Comparison of ENCODE assay signal across 11 cellular contexts in the genomic region with DNA sequence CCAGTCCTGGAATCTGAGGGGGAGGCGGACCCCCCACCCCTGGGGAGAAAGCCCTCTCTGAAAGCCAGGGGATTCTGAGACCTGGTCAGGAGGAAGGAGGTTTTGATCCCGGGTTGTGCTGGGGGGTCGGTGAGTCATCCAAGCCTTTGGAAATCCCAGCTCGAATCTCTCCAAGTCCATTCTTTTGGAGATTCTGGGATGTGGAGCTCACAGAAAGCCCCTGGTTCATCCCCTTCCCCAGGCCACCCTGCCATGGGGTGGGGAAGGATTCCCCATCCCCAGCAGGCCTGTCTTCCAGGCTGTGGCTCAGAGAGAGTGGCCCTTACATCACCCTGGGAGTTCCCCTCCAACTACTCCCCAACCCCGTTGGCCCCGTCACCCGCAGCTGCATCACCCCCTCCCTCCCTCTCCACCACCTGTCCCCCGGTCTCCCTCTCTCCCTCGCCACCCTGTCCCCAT. TPM values are rescaled to one million over a fixed set of nuclear protein-coding genes. Genes with fewer than 3 reads are reported as not detected.
DNase-seq lines count a peak whose midpoint lies in the region; ATAC-seq, FAIRE-seq and TF ChIP-seq lines count a peak whose summit lies in the region.
"Had no signal": no experiment of that assay in that cellular context is flagged by ENCODE, and none has a peak within 500 bp of the region (broad histone marks: within the 10 kb centered on the region; RNA-seq: fewer than 3 reads in every experiment).

No MANE protein-coding gene starts in this region.

- H3K27ac ChIP-seq in breast epithelium (peak overlapping the region in 1 of 2 donors; percentile 38), upper lobe of right lung (peak overlapping the region; percentile 11)

- intact Hi-C loops in MCF 10A (cut with micrococcal nuclease) (loop anchor here (5.0 kb wide), 1 partner anchor 34 kb away; no protein-coding TSS in a partner anchor), breast epithelium (cut with DNase I; ENCODE audit: low total_unique reads) (loop anchor here (10.0 kb wide), 1 partner anchor 186 kb away; no protein-coding TSS in a partner anchor), upper lobe of right lung (cut with DNase I) (loop anchor here (10.0 kb wide), 2 partner anchors 76 to 186 kb away; no protein-coding TSS in a partner anchor)

- POLR2A ChIA-PET in MCF 10A (lab: Yijun Ruan, JAX) = no interaction called here
- POLR2A ChIA-PET in WTC11 (lab: Charles Lee) = no interaction called here

- no TSS peak for BruUV-seq in MCF 10A (replicated peaks; lab: Mats Ljungman, UMichigan)

- H3K4me3 Mint-ChIP-seq in MCF 10A (ENCODE audit: unreplicated experiment) (no peak overlapping the region), WTC11 (no peak overlapping the region)

- H3K27me3 ChIP-seq in breast epithelium (peaks cover 9 to 10% of the 10 kb centered on the region in 2 donors), upper lobe of right lung (peaks cover 10% of the 10 kb centered on the region)

- no peaks in the 10 kb centered on the region for H3K36me3 ChIP-seq in breast epithelium
- H3K36me3 ChIP-seq in upper lobe of right lung = no peaks in the 10 kb centered on the region

- no peak for FAIRE-seq in GM19239 (lab: Jason Lieb, UNC)

- TF ChIP-seq CTCF in MCF 10A (IDR thresholded peaks at IDR 0.05; ENCODE audit: unreplicated experiment) = no peak
- TF ChIP-seq CTCF in breast epithelium (IDR thresholded peaks at IDR 0.05) = no peak
- TF ChIP-seq CTCF in choroid plexus epithelial cell (conservative IDR thresholded peaks at IDR 0.05; ENCODE audit: low read depth, low read length) = no peak
- no peak for TF ChIP-seq CTCF in upper lobe of right lung (IDR thresholded peaks at IDR 0.05)
- no peak for TF ChIP-seq CTCF in WTC11 (IDR thresholded peaks at IDR 0.05)

- DNase-seq in MCF 10A (ENCODE audit: unreplicated experiment) (peak; percentile 65), breast epithelium (ENCODE audit: low spot score in 2 of 2) (no peak), choroid plexus epithelial cell (ENCODE audit: low read depth) (peak; percentile 40), upper lobe of right lung (no peak), WTC11 (ENCODE audit: low spot score) (no peak), NOMO-1 treated with dmso at 0.1 percent for 144 hours (lab: John Stamatoyannopoulos, UW; ENCODE audit: unreplicated experiment) (no peak), GM19239 (ENCODE audit: insufficient read length, low spot score) (no peak)
- DNase-seq in Jurkat, Clone E6-1 (ENCODE audit: low read depth, low spot score) = peak; percentile 12
- DNase-seq: stimulated activated CD4-positive, alpha-beta T cell treated with anti-CD3 and anti-CD28 coated beads, Interleukin-4, amount 100 ng/mL, for 4 hours had no signal

- H3K4me1 Mint-ChIP-seq in MCF 10A (ENCODE audit: insufficient read depth, unreplicated experiment) (peaks cover 10% of the 10 kb centered on the region), WTC11 (peaks cover 39% of the 10 kb centered on the region)

- H3K36me3 Mint-ChIP-seq in MCF 10A (ENCODE audit: insufficient read depth, unreplicated experiment) (no peaks in the 10 kb centered on the region), WTC11 (no peaks in the 10 kb centered on the region)

- no peaks in the 10 kb centered on the region for H3K9me3 Mint-ChIP-seq in MCF 10A (ENCODE audit: unreplicated experiment)
- no peaks in the 10 kb centered on the region for H3K9me3 Mint-ChIP-seq in WTC11
- H3K9me3 Mint-ChIP-seq: activated T-helper 2 cell treated with anti-CD3 and anti-CD28 coated beads, Interferon-gamma antibody, Interleukin-2, Interleukin-4, amounts not matched to agents 10 μg/mL and 5 μg/mL and 100 μg/mL, durations not matched to agents 14 hours and 24 hours and 36 hours had no signal

- no peak overlapping the region for H3K27ac Mint-ChIP-seq in MCF 10A (ENCODE audit: low read depth, unreplicated experiment)
- H3K27ac Mint-ChIP-seq in WTC11 = no peak overlapping the region
- H3K27ac Mint-ChIP-seq: activated T-helper 2 cell treated with anti-CD3 and anti-CD28 coated beads, Interferon-gamma antibody, Interleukin-2, Interleukin-4, amounts not matched to agents 10 μg/mL and 5 μg/mL and 100 μg/mL, durations not matched to agents 14 hours and 24 hours and 36 hours had no signal

- H3K27me3 Mint-ChIP-seq in MCF 10A (ENCODE audit: insufficient read depth, unreplicated experiment) = peaks cover 13% of the 10 kb centered on the region
- H3K27me3 Mint-ChIP-seq in WTC11 (ENCODE audit: low read depth) = peaks cover 33% of the 10 kb centered on the region

- TF ChIP-seq POLR2A in breast epithelium (IDR thresholded peaks at IDR 0.05) = no peak

- CTCF ChIA-PET in MCF 10A (lab: Yijun Ruan, JAX) (interaction anchor here (0.6 kb wide), 1 partner anchor 76 kb away, joined by 3 read pairs; no protein-coding TSS in a partner anchor), WTC11 (lab: Charles Lee) (interaction anchor here (0.6 to 2.6 kb wide), 6 partner anchors 15 to 173 kb away, joined by 3 to 10 read pairs (median 6); a partner anchor contains a TSS)

- ATAC-seq in upper lobe of right lung (no peak), WTC11 (no peak)

- H3K4me1 ChIP-seq in breast epithelium (peaks cover 15 to 18% of the 10 kb centered on the region in 2 donors), upper lobe of right lung (peaks cover 42% of the 10 kb centered on the region)

- H3K4me3 ChIP-seq in breast epithelium (no peak overlapping the region), choroid plexus epithelial cell (ENCODE audit: low read depth, low read length) (no peak overlapping the region), upper lobe of right lung (no peak overlapping the region)
- no peak overlapping the region for H3K4me3 ChIP-seq in Jurkat, Clone E6-1 (ENCODE audit: low read length)

- H3K9me3 ChIP-seq in breast epithelium (no peaks in the 10 kb centered on the region), upper lobe of right lung (no peaks in the 10 kb centered on the region)

TF ChIP-seq in WTC11, 78 proteins besides CTCF, POLR2A, EP300 and RAD21 (continues in another document):
- TF ChIP-seq NR3C1 (CRISPR knock-in tag; conservative IDR thresholded peaks at IDR 0.05; ENCODE audit: low read depth) (no peak), ZNF423 (CRISPR knock-in tag; IDR thresholded peaks at IDR 0.05) (no peak), EMX1 (CRISPR knock-in tag; IDR thresholded peaks at IDR 0.05) (no peak), ZNF219 (CRISPR knock-in tag; IDR thresholded peaks at IDR 0.05; ENCODE audit: borderline replicate concordance) (no peak), ATF1 (CRISPR knock-in tag; IDR thresholded peaks at IDR 0.05) (no peak)
- TF ChIP-seq, protein P1, sequence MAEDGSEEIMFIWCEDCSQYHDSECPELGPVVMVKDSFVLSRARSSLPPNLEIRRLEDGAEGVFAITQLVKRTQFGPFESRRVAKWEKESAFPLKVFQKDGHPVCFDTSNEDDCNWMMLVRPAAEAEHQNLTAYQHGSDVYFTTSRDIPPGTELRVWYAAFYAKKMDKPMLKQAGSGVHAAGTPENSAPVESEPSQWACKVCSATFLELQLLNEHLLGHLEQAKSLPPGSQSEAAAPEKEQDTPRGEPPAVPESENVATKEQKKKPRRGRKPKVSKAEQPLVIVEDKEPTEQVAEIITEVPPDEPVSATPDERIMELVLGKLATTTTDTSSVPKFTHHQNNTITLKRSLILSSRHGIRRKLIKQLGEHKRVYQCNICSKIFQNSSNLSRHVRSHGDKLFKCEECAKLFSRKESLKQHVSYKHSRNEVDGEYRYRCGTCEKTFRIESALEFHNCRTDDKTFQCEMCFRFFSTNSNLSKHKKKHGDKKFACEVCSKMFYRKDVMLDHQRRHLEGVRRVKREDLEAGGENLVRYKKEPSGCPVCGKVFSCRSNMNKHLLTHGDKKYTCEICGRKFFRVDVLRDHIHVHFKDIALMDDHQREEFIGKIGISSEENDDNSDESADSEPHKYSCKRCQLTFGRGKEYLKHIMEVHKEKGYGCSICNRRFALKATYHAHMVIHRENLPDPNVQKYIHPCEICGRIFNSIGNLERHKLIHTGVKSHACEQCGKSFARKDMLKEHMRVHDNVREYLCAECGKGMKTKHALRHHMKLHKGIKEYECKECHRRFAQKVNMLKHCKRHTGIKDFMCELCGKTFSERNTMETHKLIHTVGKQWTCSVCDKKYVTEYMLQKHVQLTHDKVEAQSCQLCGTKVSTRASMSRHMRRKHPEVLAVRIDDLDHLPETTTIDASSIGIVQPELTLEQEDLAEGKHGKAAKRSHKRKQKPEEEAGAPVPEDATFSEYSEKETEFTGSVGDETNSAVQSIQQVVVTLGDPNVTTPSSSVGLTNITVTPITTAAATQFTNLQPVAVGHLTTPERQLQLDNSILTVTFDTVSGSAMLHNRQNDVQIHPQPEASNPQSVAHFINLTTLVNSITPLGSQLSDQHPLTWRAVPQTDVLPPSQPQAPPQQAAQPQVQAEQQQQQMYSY (CRISPR knock-in tag; IDR thresholded peaks at IDR 0.05) = no peak
- TF ChIP-seq, protein P2, sequence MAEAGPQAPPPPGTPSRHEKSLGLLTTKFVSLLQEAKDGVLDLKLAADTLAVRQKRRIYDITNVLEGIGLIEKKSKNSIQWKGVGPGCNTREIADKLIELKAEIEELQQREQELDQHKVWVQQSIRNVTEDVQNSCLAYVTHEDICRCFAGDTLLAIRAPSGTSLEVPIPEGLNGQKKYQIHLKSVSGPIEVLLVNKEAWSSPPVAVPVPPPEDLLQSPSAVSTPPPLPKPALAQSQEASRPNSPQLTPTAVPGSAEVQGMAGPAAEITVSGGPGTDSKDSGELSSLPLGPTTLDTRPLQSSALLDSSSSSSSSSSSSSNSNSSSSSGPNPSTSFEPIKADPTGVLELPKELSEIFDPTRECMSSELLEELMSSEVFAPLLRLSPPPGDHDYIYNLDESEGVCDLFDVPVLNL (CRISPR knock-in tag; IDR thresholded peaks at IDR 0.05; ENCODE audit: borderline replicate concordance, low read depth) = no peak

RNA-seq across cellular contexts. Expression of a gene that starts 14.3 kb away (rescaled TPM):
- not detected in 2 replicates for total RNA-seq in MCF 10A (2022)
- total RNA-seq in breast epithelium = 1 to 10 TPM in 1 of 3 donors, under 1 TPM in 1, not detected in 1; 0.66 to 1.0 TPM
- polyA plus RNA-seq in Jurkat, Clone E6-1 (2012; ENCODE audit: insufficient read depth, insufficient read length) = not detected
- 4.2 TPM for total RNA-seq in upper lobe of right lung
- 0.21 to 0.42 TPM (median 0.30 TPM) in 3 replicates for total RNA-seq in WTC11 (2021)
- total RNA-seq: activated T-helper 2 cell treated with anti-CD3 and anti-CD28 coated beads, Interferon-gamma antibody, Interleukin-2, Interleukin-4, amounts not matched to agents 10 μg/mL and 5 μg/mL and 100 μg/mL, durations not matched to agents 14 hours and 24 hours and 36 hours had no signal

RNA-seq across cellular contexts. Expression of a gene that starts 14.5 kb away (rescaled TPM):
- total RNA-seq in MCF 10A (2022) (17.9 and 19.1 TPM in 2 replicates), breast epithelium (10 to 100 TPM; 43.6 to 76.5 (median 60.0) TPM), upper lobe of right lung (158 TPM), WTC11 (2021) (19.6 to 25.2 TPM (median 24.1 TPM) in 3 replicates)
- 12.6 TPM for polyA plus RNA-seq in Jurkat, Clone E6-1 (2012; ENCODE audit: insufficient read depth, insufficient read length)

RNA-seq across cellular contexts. Expression of a gene that starts 24.8 kb away (rescaled TPM):
- total RNA-seq in MCF 10A (2022) (not detected in 2 replicates), breast epithelium (not detected), upper lobe of right lung (not detected), WTC11 (2021) (not detected in 3 replicates)
- polyA plus RNA-seq in Jurkat, Clone E6-1 (2012; ENCODE audit: insufficient read depth, insufficient read length) = not detected
- total RNA-seq: activated T-helper 2 cell treated with anti-CD3 and anti-CD28 coated beads, Interferon-gamma antibody, Interleukin-2, Interleukin-4, amounts not matched to agents 10 μg/mL and 5 μg/mL and 100 μg/mL, durations not matched to agents 14 hours and 24 hours and 36 hours; G401 had no signal

RNA-seq across cellular contexts. Expression of a gene that starts 51.4 kb away (rescaled TPM):
- total RNA-seq in MCF 10A (2022) (82.7 and 91.1 TPM in 2 replicates), breast epithelium (100 to 1,000 TPM in 1 of 3 donors, 10 to 100 TPM in 2; 64.0 to 110 (median 98.0) TPM), upper lobe of right lung (102 TPM), WTC11 (2021) (87.1 to 96.9 TPM (median 87.3 TPM) in 3 replicates)
- polyA plus RNA-seq in Jurkat, Clone E6-1 (2012; ENCODE audit: insufficient read depth, insufficient read length) = 6.6 TPM

Comparison
In these comparisons a context has a peak if more than half of its experiments do, and no peak if none do; other contexts are left out.
1. DNase-seq: peak in MCF 10A (single experiment), Jurkat, Clone E6-1 (single experiment) and choroid plexus epithelial cell (single experiment); none in breast epithelium (0 of 2), upper lobe of right lung (single experiment), WTC11 (single experiment), NOMO-1 treated with dmso at 0.1 percent for 144 hours (single experiment) and GM19239 (single experiment).